Comparison of ENCODE assay signal across 23 cellular contexts in the genomic region with DNA sequence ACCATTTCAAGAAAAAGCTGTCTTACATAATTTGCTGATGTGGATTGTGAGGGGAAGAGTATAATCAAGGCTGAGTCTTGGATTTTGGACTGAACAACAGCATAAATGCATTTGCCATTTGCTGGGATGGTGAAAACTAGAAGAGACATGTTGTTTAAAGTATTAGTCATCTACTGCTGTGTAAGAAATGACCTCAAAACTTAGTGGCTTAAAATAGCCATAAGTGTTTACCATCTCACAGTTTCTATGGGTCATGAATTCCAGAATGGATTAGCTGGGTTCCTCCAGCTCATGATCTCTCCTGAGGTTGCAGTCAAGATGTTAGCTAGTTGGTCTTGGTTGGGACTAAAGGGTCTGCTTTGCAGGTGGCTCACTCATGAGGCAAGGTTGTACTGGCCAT.
A peak's percentile ranks its signal among the peaks of the same experiment; 100 is the strongest.
DNase-seq lines count a peak whose midpoint lies in the region; ATAC-seq, FAIRE-seq and TF ChIP-seq lines count a peak whose summit lies in the region.
"Had no signal": no experiment of that assay in that cellular context is flagged by ENCODE, and none has a peak within 500 bp of the region (broad histone marks: within the 10 kb centered on the region; RNA-seq: fewer than 3 reads in every experiment).

No MANE protein-coding gene starts in this region.

- no peaks in the 10 kb centered on the region for H3K9me1 ChIP-seq in keratinocyte (ENCODE audit: control insufficient read depth, extremely low read depth, insufficient read depth, low read length)

- intact Hi-C loops in heart left ventricle (cut with DNase I) = no loop called here

- POLR2A ChIA-PET in AG04450 (lab: Yijun Ruan, JAX) = no interaction called here

- H3K27ac ChIP-seq in AG04450 (ENCODE audit: low read depth, low read length) = peak overlapping the region; percentile 33
- H3K27ac ChIP-seq in keratinocyte (ENCODE audit: control insufficient read depth, insufficient read depth, low read length) = peak overlapping the region; percentile 4
- H3K27ac ChIP-seq in heart left ventricle = no peak overlapping the region
- H3K27ac ChIP-seq: dorsolateral prefrontal cortex, SJCRH30, thyroid gland had no signal

- H3K4me1 ChIP-seq in keratinocyte (ENCODE audit: control insufficient read depth, extremely low read depth, insufficient read depth, low read length) (peaks cover 20% of the 10 kb centered on the region), heart left ventricle (no peaks in the 10 kb centered on the region)
- H3K4me1 ChIP-seq: SJCRH30, thyroid gland had no signal

- H3K36me3 ChIP-seq in keratinocyte (ENCODE audit: control insufficient read depth in 2 of 2, extremely low read depth in 1 of 2, insufficient read depth in 2 of 2, low read length in 2 of 2) (no peaks in the 10 kb centered on the region), heart left ventricle (no peaks in the 10 kb centered on the region)
- H3K36me3 ChIP-seq: SJCRH30, thyroid gland had no signal

- TF ChIP-seq CTCF in AG04450 (IDR thresholded peaks at IDR 0.05; ENCODE audit: low read depth, low read length) (no peak), choroid plexus epithelial cell (conservative IDR thresholded peaks at IDR 0.05; ENCODE audit: low read depth, low read length) (no peak), keratinocyte (optimal IDR thresholded peaks at IDR 0.05 in 1 of 3, IDR thresholded peaks at IDR 0.05 in 1 of 3, conservative IDR thresholded peaks at IDR 0.05 in 1 of 3; ENCODE audit: extremely low read depth in 1 of 3, insufficient read depth in 2 of 3, low read length in 3 of 3) (no peak), heart left ventricle (IDR thresholded peaks at IDR 0.05) (no peak)

- H3K9ac ChIP-seq in keratinocyte (ENCODE audit: control insufficient read depth, extremely low read depth, insufficient read depth, low read length) = no peak overlapping the region

- no peak overlapping the region for H2AFZ ChIP-seq in keratinocyte (ENCODE audit: control insufficient read depth, low read length)

- H4K20me1 ChIP-seq in keratinocyte (ENCODE audit: control insufficient read depth, extremely low read depth, insufficient read depth, low read length) = no peaks in the 10 kb centered on the region

- no peak for TF ChIP-seq POLR2A in heart left ventricle (IDR thresholded peaks at IDR 0.05)

- H3K4me3 ChIP-seq in AG04450 (ENCODE audit: low read depth, low read length) (no peak overlapping the region), choroid plexus epithelial cell (ENCODE audit: low read depth, low read length) (no peak overlapping the region), keratinocyte (ENCODE audit: control insufficient read depth in 2 of 3, extremely low read depth in 1 of 3, insufficient read depth in 2 of 3, low read depth in 1 of 3, low read length in 3 of 3) (no peak overlapping the region), heart left ventricle (no peak overlapping the region)
- H3K4me3 ChIP-seq: dorsolateral prefrontal cortex, SJCRH30, thyroid gland had no signal

- H3K79me2 ChIP-seq in keratinocyte (ENCODE audit: control insufficient read depth, insufficient read depth, low read length) = no peaks in the 10 kb centered on the region

- dilution Hi-C loops in keratinocyte (cut with MboI; ENCODE audit: extremely low pct_ligation_motif_present, low sequenced_read_pairs) = no loop called here

- DNase-seq in AG04450 (ENCODE audit: low read depth, low spot score) = no peak
- DNase-seq in HS-5 (ENCODE audit: low read depth) = peak; percentile 38
- peak; percentile 60 for DNase-seq in choroid plexus epithelial cell (ENCODE audit: low read depth)
- DNase-seq in keratinocyte (ENCODE audit: low read depth, low spot score) = no peak
- no peak for DNase-seq in heart left ventricle
- DNase-seq in activated effector memory CD4-positive, alpha-beta T cell treated with Interleukin-2 at 50 U/mL for 16 hours = no peak
- DNase-seq: activated CD8-positive, alpha-beta T cell treated with anti-CD3 and anti-CD28 coated beads for 36 hours; activated T-cell treated with anti-CD3 and anti-CD28 coated beads, Interleukin-2, amount 50 U/mL, for 48 hours; DMS79 treated with DMSO at 0.1 percent for 48 hours; dorsolateral prefrontal cortex; NCI-H1436; NCI-H82; OCI-M1; SJCRH30; stimulated activated naive B cell treated with anti-CD40 and anti-IgM and Interleukin-4, amounts not matched to agents 10 μg/mL and 1 μg/mL and 100 μg/mL, for 72 hours; T-helper 2 cell; thyroid gland had no signal

- peak; percentile 84 for FAIRE-seq in keratinocyte (lab: Jason Lieb, UNC)
- FAIRE-seq: GM18507, islet of Langerhans had no signal

- CTCF ChIA-PET in AG04450 (lab: Charles Lee) = interaction anchor here (0.6 to 2.3 kb wide), 3 partner anchors 14 to 787 kb away, joined by 3 to 11 read pairs (median 4); no protein-coding TSS in a partner anchor

- ATAC-seq in HG03565 (IDR thresholded peaks at IDR 0.05; ENCODE audit: unreplicated experiment) = no peak
- ATAC-seq in GM21723 (IDR thresholded peaks at IDR 0.05; ENCODE audit: unreplicated experiment) = no peak
- no peak for ATAC-seq in heart left ventricle
- ATAC-seq: activated CD8-positive, alpha-beta T cell treated with anti-CD3 and anti-CD28 coated beads for 36 hours; esophagus mucosa; stimulated activated naive B cell treated with anti-CD40 and anti-IgM and Interleukin-4, amounts not matched to agents 10 μg/mL and 1 μg/mL and 100 μg/mL, for 72 hours; WTC11 had no signal

- H3K4me2 ChIP-seq in keratinocyte (ENCODE audit: control insufficient read depth, extremely low read depth, insufficient read depth, low read depth, low read length) = peak overlapping the region; percentile 6

- H3K27me3 ChIP-seq in AG04450 (ENCODE audit: control insufficient read depth, insufficient read depth, low read length) (no peaks in the 10 kb centered on the region), keratinocyte (ENCODE audit: control insufficient read depth, extremely low read depth, insufficient read depth, low read length) (no peaks in the 10 kb centered on the region), heart left ventricle (peaks cover 0 to 5% (median 0%) of the 10 kb centered on the region in 9 donors)
- H3K27me3 ChIP-seq: SJCRH30, thyroid gland had no signal

- H3K9me3 ChIP-seq in AG04450 (ENCODE audit: control insufficient read depth, insufficient read depth, low read length) (no peaks in the 10 kb centered on the region), keratinocyte (ENCODE audit: control insufficient read depth, low read depth, low read length) (no peaks in the 10 kb centered on the region), heart left ventricle (no peaks in the 10 kb centered on the region)
- H3K9me3 ChIP-seq: SJCRH30, thyroid gland had no signal

Comparison
In these comparisons a context has a peak if more than half of its experiments do, and no peak if none do; other contexts are left out.
1. DNase-seq: peak in HS-5 (single experiment) and choroid plexus epithelial cell (single experiment); none in AG04450 (single experiment), keratinocyte (single experiment), heart left ventricle (0 of 5) and activated effector memory CD4-positive, alpha-beta T cell treated with Interleukin-2 at 50 U/mL for 16 hours (single experiment).
2. H3K27ac ChIP-seq: peak in AG04450 (single experiment) and keratinocyte (single experiment); none in heart left ventricle (0 of 12).